In genomic region chrX:136780738-136781137, GRCh38 we compare ENCODE assay signal across 8 cellular contexts. TPM values are rescaled to one million over a fixed set of nuclear protein-coding genes. Genes with fewer than 3 reads are reported as not detected.
A peak's percentile ranks its signal among the peaks of the same experiment; 100 is the strongest.
DNase-seq lines count a peak whose midpoint lies in the region; TF ChIP-seq lines count a peak whose summit lies in the region.

A gene with protein sequence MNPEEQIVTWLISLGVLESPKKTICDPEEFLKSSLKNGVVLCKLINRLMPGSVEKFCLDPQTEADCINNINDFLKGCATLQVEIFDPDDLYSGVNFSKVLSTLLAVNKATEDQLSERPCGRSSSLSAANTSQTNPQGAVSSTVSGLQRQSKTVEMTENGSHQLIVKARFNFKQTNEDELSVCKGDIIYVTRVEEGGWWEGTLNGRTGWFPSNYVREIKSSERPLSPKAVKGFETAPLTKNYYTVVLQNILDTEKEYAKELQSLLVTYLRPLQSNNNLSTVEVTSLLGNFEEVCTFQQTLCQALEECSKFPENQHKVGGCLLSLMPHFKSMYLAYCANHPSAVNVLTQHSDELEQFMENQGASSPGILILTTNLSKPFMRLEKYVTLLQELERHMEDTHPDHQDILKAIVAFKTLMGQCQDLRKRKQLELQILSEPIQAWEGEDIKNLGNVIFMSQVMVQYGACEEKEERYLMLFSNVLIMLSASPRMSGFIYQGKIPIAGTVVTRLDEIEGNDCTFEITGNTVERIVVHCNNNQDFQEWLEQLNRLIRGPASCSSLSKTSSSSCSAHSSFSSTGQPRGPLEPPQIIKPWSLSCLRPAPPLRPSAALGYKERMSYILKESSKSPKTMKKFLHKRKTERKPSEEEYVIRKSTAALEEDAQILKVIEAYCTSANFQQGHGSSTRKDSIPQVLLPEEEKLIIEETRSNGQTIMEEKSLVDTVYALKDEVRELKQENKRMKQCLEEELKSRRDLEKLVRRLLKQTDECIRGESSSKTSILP (minus strand): TSS chrX:136780932. CDS start chrX:136780882, 50 bp downstream.

- H2BK20ac ChIP-seq in H9 (ENCODE audit: low read depth, low read length, poor library complexity, severe bottlenecking): no peak within 1 kb of the TSS

- no peak within 1 kb of the TSS for H3T11ph ChIP-seq in H9 (ENCODE audit: low read length)

- H2BK15ac ChIP-seq in H9 (ENCODE audit: low read depth, low read length): no peak within 1 kb of the TSS

- H4K8ac ChIP-seq in H9 (replicated peaks; ENCODE audit: insufficient read length, low read depth, low read length) (no peak within 1 kb of the TSS), trophoblast cell (ENCODE audit: low read depth, low read length) (no peak within 1 kb of the TSS)

- H3K36me3 ChIP-seq in osteoblast (ENCODE audit: insufficient read depth, low read length) (no peaks in the 10 kb centered on the region), trophoblast cell (ENCODE audit: control insufficient read depth in 1 of 2, insufficient read depth in 2 of 2, low read length in 2 of 2) (no peaks in the 10 kb centered on the region)

- no peaks in the 10 kb centered on the region for H3K27me3 ChIP-seq in osteoblast (ENCODE audit: insufficient read depth, low read length)
- no peaks in the 10 kb centered on the region for H3K27me3 ChIP-seq in H9 (ENCODE audit: insufficient read depth, low read length)
- no peaks in the 10 kb centered on the region for H3K27me3 ChIP-seq in trophoblast cell (ENCODE audit: insufficient read depth, low read length)

- no peak within 1 kb of the TSS for H3K56ac ChIP-seq in H9 (ENCODE audit: insufficient read length, low read depth, low read length)

- no peak within 1 kb of the TSS for H3K4me3 Mint-ChIP-seq in H9

- H2AK5ac ChIP-seq in H9 (ENCODE audit: insufficient read length, low read length) (no peak within 1 kb of the TSS), trophoblast cell (ENCODE audit: low read length) (no peak within 1 kb of the TSS)

- H3K14ac ChIP-seq in H9 (ENCODE audit: insufficient read depth, low read length): no peak within 1 kb of the TSS
- H3K14ac ChIP-seq in trophoblast cell (ENCODE audit: low read length): no peak within 1 kb of the TSS

- H3K4me3 ChIP-seq in osteoblast (ENCODE audit: insufficient read depth, low read length) (peak within 1 kb of the TSS; percentile 60), trophoblast cell (ENCODE audit: low read depth, low read length) (no peak within 1 kb of the TSS)

- no peak within 1 kb of the TSS for H3K27ac Mint-ChIP-seq in H9

- peak; percentile 38 for DNase-seq in stimulated activated CD4-positive, alpha-beta T cell treated with anti-CD3 and anti-CD28 coated beads, Interleukin-15, amount 100 ng/mL, for 24 hours
- no peak for DNase-seq in stimulated activated CD4-positive, alpha-beta T cell treated with anti-CD3 and anti-CD28 coated beads, Interleukin-12 subunit alpha, Interleukin-12 subunit beta, amount 100 ng/mL, for 4 hours
- peak; percentile 57 for DNase-seq in NOMO-1 treated with dmso at 0.1 percent for 144 hours (lab: John Stamatoyannopoulos, UW; ENCODE audit: unreplicated experiment)
- DNase-seq in cerebellum (ENCODE audit: low spot score): no peak
- DNase-seq in osteoblast (ENCODE audit: insufficient read length, low spot score, missing footprints): no peak
- DNase-seq in kidney glomerular epithelial cell (lab: John Stamatoyannopoulos, UW): no peak
- DNase-seq in H9: no peak
- no peak for DNase-seq in trophoblast cell

- H3K9ac ChIP-seq in H9 (ENCODE audit: extremely low read depth, insufficient read length, low read length): no peak within 1 kb of the TSS
- H3K9ac ChIP-seq in trophoblast cell (ENCODE audit: low read length): no peak within 1 kb of the TSS

- H2BK12ac ChIP-seq in H9 (ENCODE audit: insufficient read length, low read depth, low read length): no peak within 1 kb of the TSS
- no peak within 1 kb of the TSS for H2BK12ac ChIP-seq in trophoblast cell (ENCODE audit: low read length)

- H3K9me3 Mint-ChIP-seq in H9: peaks cover 40 to 67% of the 10 kb centered on the region in 2 experiments

- peaks cover 10% of the 10 kb centered on the region for H3K4me1 ChIP-seq in osteoblast (ENCODE audit: insufficient read depth, low read length)
- no peaks in the 10 kb centered on the region for H3K4me1 ChIP-seq in H9 (ENCODE audit: insufficient read depth, low read length)
- H3K4me1 ChIP-seq in trophoblast cell (ENCODE audit: control insufficient read depth in 1 of 2, insufficient read depth in 2 of 2, low read length in 2 of 2): peaks cover 0 to 2% of the 10 kb centered on the region in 2 experiments

- H2AFZ ChIP-seq in osteoblast (ENCODE audit: low read length) (peak within 1 kb of the TSS; percentile 89), H9 (ENCODE audit: low read length) (no peak within 1 kb of the TSS), trophoblast cell (ENCODE audit: insufficient read depth, low read length, poor library complexity) (no peak within 1 kb of the TSS)

- H3K4me2 ChIP-seq in osteoblast (ENCODE audit: insufficient read depth, low read length): peak within 1 kb of the TSS; percentile 85
- no peak within 1 kb of the TSS for H3K4me2 ChIP-seq in H9 (ENCODE audit: insufficient read depth, insufficient read length, low read length)
- no peak within 1 kb of the TSS for H3K4me2 ChIP-seq in trophoblast cell (ENCODE audit: low read length)

- TF ChIP-seq CTCF in osteoblast (IDR thresholded peaks at IDR 0.05; ENCODE audit: extremely low read depth, low read depth, low read length) (no peak), H9 (conservative IDR thresholded peaks at IDR 0.05) (no peak)

- H4K20me1 ChIP-seq in osteoblast (ENCODE audit: insufficient read depth, low read length) (no peaks in the 10 kb centered on the region), H9 (ENCODE audit: control insufficient read depth, insufficient read depth, insufficient read length) (no peaks in the 10 kb centered on the region)

- H2BK5ac ChIP-seq in H9 (ENCODE audit: insufficient read length, low read length) (no peak within 1 kb of the TSS), trophoblast cell (ENCODE audit: low read depth, low read length, poor library complexity) (no peak within 1 kb of the TSS)

- H3K4me1 Mint-ChIP-seq in H9: peaks cover 0 to 5% of the 10 kb centered on the region in 2 experiments; a peak in 2 of 4 replicates

- H3K36me3 Mint-ChIP-seq in H9 (ENCODE audit: insufficient read depth in 1 of 3, low read depth in 3 of 3): no peaks in the 10 kb centered on the region; a peak in 1 of 7 replicates

- H3K23ac ChIP-seq in H9 (ENCODE audit: insufficient read length, low read depth, low read length) (no peak within 1 kb of the TSS), trophoblast cell (ENCODE audit: low read length) (no peak within 1 kb of the TSS)

- no peaks in the 10 kb centered on the region for H3K79me1 ChIP-seq in H9 (ENCODE audit: insufficient read depth, low read depth, low read length, poor library complexity, severe bottlenecking)
- H3K79me1 ChIP-seq in trophoblast cell (ENCODE audit: low read length): no peaks in the 10 kb centered on the region

- no peak within 1 kb of the TSS for H4K12ac ChIP-seq in trophoblast cell (ENCODE audit: low read depth, low read length)

- no peaks in the 10 kb centered on the region for H3K79me2 ChIP-seq in osteoblast (ENCODE audit: insufficient read depth, low read length)
- H3K79me2 ChIP-seq in H9 (ENCODE audit: insufficient read depth, low read length): no peaks in the 10 kb centered on the region
- no peaks in the 10 kb centered on the region for H3K79me2 ChIP-seq in trophoblast cell (ENCODE audit: control insufficient read depth, insufficient read depth, low read length, poor library complexity)

- H3K9me3 ChIP-seq in osteoblast (ENCODE audit: low read depth, low read length) (no peaks in the 10 kb centered on the region), H9 (ENCODE audit: control insufficient read depth, low read depth, low read length) (peaks cover 34% of the 10 kb centered on the region), trophoblast cell (ENCODE audit: insufficient read depth, low read depth, low read length) (no peaks in the 10 kb centered on the region)

- H3K18ac ChIP-seq in H9 (ENCODE audit: insufficient read length, low read depth, low read length) (no peak within 1 kb of the TSS), trophoblast cell (ENCODE audit: low read length) (no peak within 1 kb of the TSS)

- no peak within 1 kb of the TSS for H3K4ac ChIP-seq in H9 (ENCODE audit: low read depth, low read length)
- no peak within 1 kb of the TSS for H3K4ac ChIP-seq in trophoblast cell (ENCODE audit: low read depth, low read length)

- peaks cover 1% of the 10 kb centered on the region; the same call in 1 of the 2 replicates for H3K27me3 Mint-ChIP-seq in H9 (ENCODE audit: low read depth)

- H4K5ac ChIP-seq in H9 (ENCODE audit: insufficient read length, low read depth, low read length): no peak within 1 kb of the TSS

- no peaks in the 10 kb centered on the region for H3K23me2 ChIP-seq in H9 (ENCODE audit: insufficient read length, low read depth, low read length, poor library complexity, severe bottlenecking)

- H3K27ac ChIP-seq in osteoblast (ENCODE audit: low read depth, low read length) (no peak within 1 kb of the TSS), H9 (ENCODE audit: insufficient read length, low read depth, low read length) (no peak within 1 kb of the TSS), trophoblast cell (ENCODE audit: low read depth, low read length) (no peak within 1 kb of the TSS)

- H4K91ac ChIP-seq in H9 (ENCODE audit: insufficient read length, low read depth, low read length): no peak within 1 kb of the TSS
- H4K91ac ChIP-seq in trophoblast cell (ENCODE audit: low read depth, low read length): no peak within 1 kb of the TSS

- H2BK120ac ChIP-seq in H9 (ENCODE audit: low read depth, low read length, poor library complexity, severe bottlenecking): no peak within 1 kb of the TSS
- H2BK120ac ChIP-seq in trophoblast cell (ENCODE audit: insufficient read depth, low read length, poor library complexity): no peak within 1 kb of the TSS

- WGBS in H9 (ENCODE audit: extremely low coverage, insufficient read length, low lambda C conversion rate): no CpG with 5 or more reads among the region's 10 CpGs
- no CpG with 5 or more reads among the region's 10 CpGs for WGBS in trophoblast cell (ENCODE audit: extremely low coverage, insufficient coverage, insufficient read length)

RNA-seq across cellular contexts. Expression of the gene that starts here (rescaled TPM):
- total RNA-seq in cerebellum: 17.1 TPM
- total RNA-seq in osteoblast: 17.4 and 19.2 TPM in 2 replicates
- 3.6 and 3.7 TPM in 2 replicates for total RNA-seq in H9 (2021)
- 0.44 and 0.46 TPM in 2 replicates for polyA plus RNA-seq in trophoblast cell (2013)

Comparison
In these comparisons a context has a peak if more than half of its experiments do, and no peak if none do; other contexts are left out.
1. DNase-seq: peak in stimulated activated CD4-positive, alpha-beta T cell treated with anti-CD3 and anti-CD28 coated beads, Interleukin-15, amount 100 ng/mL, for 24 hours (single experiment) and NOMO-1 treated with dmso at 0.1 percent for 144 hours (single experiment); none in stimulated activated CD4-positive, alpha-beta T cell treated with anti-CD3 and anti-CD28 coated beads, Interleukin-12 subunit alpha, Interleukin-12 subunit beta, amount 100 ng/mL, for 4 hours (single experiment), cerebellum (single experiment), osteoblast (single experiment), kidney glomerular epithelial cell (single experiment), H9 (single experiment) and trophoblast cell (0 of 2).